In genomic region chrX:47144626-47145407, GRCh38 we compare ENCODE assay signal across 8 cellular contexts. TPM values are rescaled to one million over a fixed set of nuclear protein-coding genes. Genes with fewer than 3 reads are reported as not detected.
DNase-seq lines count a peak whose midpoint lies in the region; ATAC-seq and TF ChIP-seq lines count a peak whose summit lies in the region.

NDUFB11 (minus strand) TSS chrX:47144702; CDS start chrX:47144679, 23 bp downstream.
RBM10 (plus strand) TSS chrX:47145221; CDS start chrX:47147482, 2,261 bp downstream.

- H3K27me3 ChIP-seq in adrenal gland (peaks cover 3% of the 10 kb centered on the region), heart left ventricle (peaks cover 0 to 19% (median 0%) of the 10 kb centered on the region in 9 donors), upper lobe of right lung (no peaks in the 10 kb centered on the region)

- peak; percentile 89 for DNase-seq in GM13976 (ENCODE audit: low spot score)
- peak; percentile 96 for DNase-seq in NCI-H146 (lab: John Stamatoyannopoulos, UW)
- peak; percentile 79 to 94 (median 85) for DNase-seq in T-helper 1 cell
- DNase-seq in adrenal gland, result peak; percentile 90 to 97 (median 95)
- DNase-seq in heart left ventricle, result peak; percentile 93 to 96 (median 95)
- DNase-seq in posterior vena cava (ENCODE audit: low spot score), result peak; percentile 98
- DNase-seq in upper lobe of right lung, result peak; percentile 96

- H3K36me3 ChIP-seq in adrenal gland (replicated peaks in 1 of 2) (no peaks in the 10 kb centered on the region), heart left ventricle (peaks cover 0 to 13% (median 0%) of the 10 kb centered on the region in 9 donors), upper lobe of right lung (peaks cover 5% of the 10 kb centered on the region)

- no peaks in the 10 kb centered on the region for H3K9me3 ChIP-seq in adrenal gland (replicated peaks in 1 of 3)
- no peaks in the 10 kb centered on the region for H3K9me3 ChIP-seq in heart left ventricle
- no peaks in the 10 kb centered on the region for H3K9me3 ChIP-seq in upper lobe of right lung

- H3K4me3 ChIP-seq in adrenal gland, result peak within 1 kb of the TSS in 3 of 4 donors; percentile 25 to 63 (median 28)
- H3K4me3 ChIP-seq in heart left ventricle, result peak within 1 kb of the TSS; percentile 42 to 98 (median 73)
- H3K4me3 ChIP-seq in upper lobe of right lung, result peak within 1 kb of the TSS; percentile 59

- H3K27ac ChIP-seq in adrenal gland, result peak within 1 kb of the TSS; percentile 79 to 97 (median 91)
- peak within 1 kb of the TSS; percentile 89 to 98 (median 94) for H3K27ac ChIP-seq in heart left ventricle
- H3K27ac ChIP-seq in upper lobe of right lung, result peak within 1 kb of the TSS; percentile 94

- in situ Hi-C loops in GM13976 (cut with MboI; ENCODE audit: low sequenced_read_pairs, unreplicated experiment), result no loop called here

- peak; percentile 29 for TF ChIP-seq CTCF in GM13976 (IDR thresholded peaks at IDR 0.05; ENCODE audit: borderline replicate concordance, control extremely low read depth, extremely low read depth, insufficient read depth, missing control alignments)
- TF ChIP-seq CTCF in adrenal gland (IDR thresholded peaks at IDR 0.05), result peak; percentile 62 to 93 (median 84)
- peak; percentile 53 to 78 (median 68) for TF ChIP-seq CTCF in heart left ventricle (IDR thresholded peaks at IDR 0.05)
- TF ChIP-seq CTCF in upper lobe of right lung (IDR thresholded peaks at IDR 0.05), result peak; percentile 72

- ATAC-seq in HG02870 (IDR thresholded peaks at IDR 0.05; ENCODE audit: unreplicated experiment), result peak; percentile 88
- peak; percentile 96 to 99 (median 98) for ATAC-seq in heart left ventricle
- ATAC-seq in upper lobe of right lung, result peak; percentile 98

- WGBS in adrenal gland, 4 donors, result 0 to 48% (median 32%) methylated on average over 24 to 56 of the region's 56 CpGs; no CpG with 5 or more reads in 1 of the 4 donors
- WGBS in heart left ventricle, 4 donors, result 0 to 43% (median 21%) methylated on average over 49 to 56 of the region's 56 CpGs

- TF ChIP-seq POLR2A in adrenal gland (IDR thresholded peaks at IDR 0.05), result peak; percentile 71 to 83
- peak in 1 of 2 donors; percentile 44 for TF ChIP-seq POLR2A in heart left ventricle (IDR thresholded peaks at IDR 0.05)

- intact Hi-C loops in adrenal gland (cut with DNase I) (no loop called here), heart left ventricle (cut with DNase I) (loop anchor here in 2 of 10 donors (5.0 kb wide), 2 partner anchors 87 to 337 kb away; partner anchors contain the start of genes USP11 (in 1 of the 2) and ZNF41 (in 1 of the 2)), posterior vena cava (cut with DNase I) (no loop called here), upper lobe of right lung (cut with DNase I) (no loop called here)

- H3K4me1 ChIP-seq in adrenal gland (replicated peaks in 1 of 2), result peaks cover 0 to 17% of the 10 kb centered on the region in 2 donors
- H3K4me1 ChIP-seq in heart left ventricle, result peaks cover 0 to 32% (median 16%) of the 10 kb centered on the region in 12 donors
- peaks cover 7% of the 10 kb centered on the region for H3K4me1 ChIP-seq in upper lobe of right lung

RNA-seq across cellular contexts. Expression of gene NDUFB11, which starts in this region (rescaled TPM):
- 100 to 1,000 TPM in 7 of 8 donors, 10 to 100 TPM in 1; 77.0 to 159 (median 153) TPM for total RNA-seq in adrenal gland
- 100 to 1,000 TPM in 1 of 3 donors, 10 to 100 TPM in 2; 49.6 to 110 (median 70.0) TPM for polyA plus RNA-seq in adrenal gland
- 100 to 1,000 TPM; 133 to 217 (median 173) TPM for total RNA-seq in heart left ventricle
- polyA plus RNA-seq in heart left ventricle, result 100 to 1,000 TPM; 128 to 254 TPM
- 10 to 100 TPM; 35.7 to 44.0 TPM for total RNA-seq in posterior vena cava
- total RNA-seq in upper lobe of right lung, result 57.4 TPM

RNA-seq across cellular contexts. Expression of gene RBM10, which starts in this region (rescaled TPM):
- 10 to 100 TPM; 27.7 to 54.8 (median 36.3) TPM for total RNA-seq in adrenal gland
- polyA plus RNA-seq in adrenal gland, result 10 to 100 TPM; 35.2 to 75.9 (median 47.8) TPM
- 10 to 100 TPM; 17.5 to 44.6 (median 28.3) TPM for total RNA-seq in heart left ventricle
- polyA plus RNA-seq in heart left ventricle, result 10 to 100 TPM; 21.2 to 40.9 TPM
- 10 to 100 TPM; 17.8 to 20.8 TPM for total RNA-seq in posterior vena cava
- total RNA-seq in upper lobe of right lung, result 31.9 TPM

Comparison
In these comparisons a context has a peak if more than half of its experiments do, and no peak if none do; other contexts are left out.
1. Peak in every context shown above with its lines: DNase-seq, ATAC-seq, H3K4me3 ChIP-seq and H3K27ac ChIP-seq.
2. CTCF ChIP-seq: peak in every context shown above with its lines; median percentile 84 in adrenal gland; 72 in upper lobe of right lung; 68 in heart left ventricle; 29 in GM13976.